Comparison of ENCODE assay signal across 13 cellular contexts in genomic region chr1:63810936-63811335, GRCh38. TPM values are rescaled to one million over a fixed set of nuclear protein-coding genes. Genes with fewer than 3 reads are reported as not detected.
DNase-seq lines count a peak whose midpoint lies in the region; ATAC-seq and TF ChIP-seq lines count a peak whose summit lies in the region.
"Had no signal": no experiment of that assay in that cellular context is flagged by ENCODE, and none has a peak within 500 bp of the region (broad histone marks: within the 10 kb centered on the region; RNA-seq: fewer than 3 reads in every experiment).

No MANE protein-coding gene starts in this region.

- in situ Hi-C loops in Caki2 (cut with HindIII; ENCODE audit: low pct_unique_long_range_greater_than_20kb, low sequenced_read_pairs) = no loop called here

- H3K4me2 ChIP-seq in Loucy (ENCODE audit: low read depth, low read length, poor library complexity, severe bottlenecking) = no peak overlapping the region

- peaks cover 5% of the 10 kb centered on the region; the same call in 1 of the 2 replicates for H3K9me3 ChIP-seq in Loucy (ENCODE audit: insufficient read depth, low read depth, low read length)

- H3K4me3 ChIP-seq in Loucy (ENCODE audit: low read length, poor library complexity, severe bottlenecking) = no peak overlapping the region

- no peaks in the 10 kb centered on the region for H3K9me2 ChIP-seq in Loucy (replicated peaks; ENCODE audit: low read depth, low read length)

- no peak overlapping the region for H3K9ac ChIP-seq in Loucy (ENCODE audit: low read depth, low read length, poor library complexity, severe bottlenecking)

- no peaks in the 10 kb centered on the region for H3F3A ChIP-seq in Loucy (ENCODE audit: low read depth)

- intact Hi-C loops in sciatic nerve (cut with DNase I) = no loop called here

- H4K20me1 ChIP-seq in Loucy (ENCODE audit: insufficient read depth, low read length, poor library complexity, severe bottlenecking) = no peaks in the 10 kb centered on the region

- H3K27me3 ChIP-seq in Loucy (ENCODE audit: insufficient read depth, low read length, poor library complexity, severe bottlenecking) = no peaks in the 10 kb centered on the region

- TF ChIP-seq CTCF in Loucy (conservative IDR thresholded peaks at IDR 0.05; ENCODE audit: low read length) = no peak

- DNase-seq in Caki2 (ENCODE audit: low read depth) (peak; percentile 16), kidney tubule cell (ENCODE audit: low spot score) (peak; percentile 71), sciatic nerve (ENCODE audit: low spot score) (no peak), LoVo (ENCODE audit: low spot score) (no peak), middle frontal gyrus (ENCODE audit: extremely low spot score, low spot score) (no peak)
- DNase-seq: CD4-positive, alpha-beta T cell; HFFc6; NCI-H1105; NCI-H1694; NCI-H2227 treated with DMSO at 0.1 percent for 48 hours had no signal

- ATAC-seq in sciatic nerve = peak; percentile 41
- no peak for ATAC-seq in GM18519 (IDR thresholded peaks at IDR 0.05; ENCODE audit: low FRiP score, unreplicated experiment)
- ATAC-seq: Right ventricle myocardium inferior had no signal

- peak overlapping the region; percentile 19; the same call in 1 of the 2 replicates for H2AFZ ChIP-seq in Loucy (ENCODE audit: low read length)

- no peaks in the 10 kb centered on the region for H3K36me3 ChIP-seq in Loucy (ENCODE audit: insufficient read depth, low read length)

- H3K79me2 ChIP-seq in Loucy (ENCODE audit: insufficient read depth, low read length) = no peaks in the 10 kb centered on the region

- H3K4me1 ChIP-seq in Loucy (ENCODE audit: insufficient read depth, low read length, poor library complexity, severe bottlenecking) = peaks cover 10% of the 10 kb centered on the region

RNA-seq across cellular contexts. Expression of gene ROR1, which starts 37.1 kb away (rescaled TPM):
- 0.41 and 3.4 TPM in 2 replicates for total RNA-seq in Caki2 (2014; rRNA removed; shearing (Covaris generic); ENCODE audit: low replicate concordance)
- 16.7 TPM for total RNA-seq in sciatic nerve
- total RNA-seq: CD4-positive, alpha-beta T cell had no signal

Comparison
In these comparisons a context has a peak if more than half of its experiments do, and no peak if none do; other contexts are left out.
1. DNase-seq: peak in Caki2 (single experiment) and kidney tubule cell (single experiment); none in sciatic nerve (single experiment), LoVo (single experiment) and middle frontal gyrus (single experiment).